Comparison of ENCODE assay signal across 15 cellular contexts in genomic region chr18:21264651-21265050, GRCh38. TPM values are rescaled to one million over a fixed set of nuclear protein-coding genes. Genes with fewer than 3 reads are reported as not detected.
A peak's percentile ranks its signal among the peaks of the same experiment; 100 is the strongest.
DNase-seq lines count a peak whose midpoint lies in the region; ATAC-seq and TF ChIP-seq lines count a peak whose summit lies in the region.
"Had no signal": no experiment of that assay in that cellular context is flagged by ENCODE, and none has a peak within 500 bp of the region (broad histone marks: within the 10 kb centered on the region; RNA-seq: fewer than 3 reads in every experiment).

No MANE protein-coding gene starts in this region.

- TF ChIP-seq CTCF in fibroblast of mammary gland (conservative IDR thresholded peaks at IDR 0.05; ENCODE audit: control insufficient read depth, insufficient read depth, low read depth, low read length) (no peak), nephron progenitor cell (IDR thresholded peaks at IDR 0.05) (no peak), MM.1S (IDR thresholded peaks at IDR 0.05; ENCODE audit: low read length) (no peak), spleen (IDR thresholded peaks at IDR 0.05 in 8 of 11, conservative IDR thresholded peaks at IDR 0.05 in 3 of 11) (no peak)

- no peaks in the 10 kb centered on the region for H3F3A ChIP-seq in MM.1S (ENCODE audit: insufficient read depth, low read length)

- no peaks in the 10 kb centered on the region for H3K9me2 ChIP-seq in MM.1S (replicated peaks; ENCODE audit: insufficient read depth, low read length)

- H3K79me2 ChIP-seq in MM.1S (ENCODE audit: low read length), result no peaks in the 10 kb centered on the region

- peak overlapping the region; percentile 91 for H3K27ac Mint-ChIP-seq in nephron progenitor cell
- H3K27ac Mint-ChIP-seq: T-cell had no signal

- peak overlapping the region; percentile 49 for H3K4me3 Mint-ChIP-seq in nephron progenitor cell
- H3K4me3 Mint-ChIP-seq: T-cell had no signal

- no peaks in the 10 kb centered on the region for H3K36me3 ChIP-seq in NT2/D1 (ENCODE audit: insufficient read depth, insufficient read length, low read length)
- H3K36me3 ChIP-seq in MM.1S (replicated peaks; ENCODE audit: insufficient read depth, low read length), result no peaks in the 10 kb centered on the region
- H3K36me3 ChIP-seq in spleen, result no peaks in the 10 kb centered on the region
- H3K36me3 ChIP-seq: BLaER1 treated with 17β-estradiol and CSF1 and Interleukin-3, amounts not matched to agents 10 nM and 100 nM had no signal

- no peaks in the 10 kb centered on the region for H3K9me3 ChIP-seq in NT2/D1 (ENCODE audit: insufficient read depth, low read length)
- no peaks in the 10 kb centered on the region for H3K9me3 ChIP-seq in MM.1S (replicated peaks; ENCODE audit: insufficient read depth, low read length)
- no peaks in the 10 kb centered on the region for H3K9me3 ChIP-seq in spleen
- H3K9me3 ChIP-seq: BLaER1 treated with 17β-estradiol and CSF1 and Interleukin-3, amounts not matched to agents 10 nM and 100 nM had no signal

- H4K20me1 ChIP-seq in MM.1S (ENCODE audit: insufficient read depth, low read length), result no peaks in the 10 kb centered on the region
- H4K20me1 ChIP-seq: BLaER1 treated with 17β-estradiol and CSF1 and Interleukin-3, amounts not matched to agents 10 nM and 100 nM had no signal

- DNase-seq in EL (peak; percentile 22), NT2/D1 (ENCODE audit: low read depth, low spot score) (peak; percentile 38), fibroblast of mammary gland (ENCODE audit: low read depth) (peak; percentile 55), nephron progenitor cell (peak; percentile 36), MM.1S (no peak), spleen (no peak)
- no peak for DNase-seq in activated CD4-positive, alpha-beta T cell treated with anti-CD3 and anti-CD28 coated beads, Interleukin-2, amount 50 U/mL, for 48 hours
- DNase-seq: activated gamma-delta T cell treated with Interleukin-2 at 50 U/mL for 16 hours; effector CD8-positive, alpha-beta T cell; hypothalamus; NCI-H1694; stimulated activated CD4-positive, alpha-beta T cell treated with anti-CD3 and anti-CD28 coated beads, Interleukin-12 subunit alpha, Interleukin-12 subunit beta, amount 100 ng/mL, for 4 hours; T-cell had no signal

- H3K27me3 ChIP-seq in NT2/D1 (ENCODE audit: insufficient read depth, insufficient read length), result no peaks in the 10 kb centered on the region
- H3K27me3 ChIP-seq in MM.1S (replicated peaks; ENCODE audit: insufficient read depth, low read length), result no peaks in the 10 kb centered on the region
- H3K27me3 ChIP-seq in spleen (replicated peaks in 1 of 7), result peaks cover 0 to 3% (median 0%) of the 10 kb centered on the region in 7 donors
- H3K27me3 ChIP-seq: BLaER1 treated with 17β-estradiol and CSF1 and Interleukin-3, amounts not matched to agents 10 nM and 100 nM had no signal

- no peak overlapping the region for H3K27ac ChIP-seq in MM.1S (ENCODE audit: low read length)
- no peak overlapping the region for H3K27ac ChIP-seq in spleen
- H3K27ac ChIP-seq: BLaER1 treated with 17β-estradiol and CSF1 and Interleukin-3, amounts not matched to agents 10 nM and 100 nM had no signal

- H3K4me2 ChIP-seq in MM.1S (ENCODE audit: low read depth, low read length), result no peak overlapping the region
- H3K4me2 ChIP-seq: BLaER1 treated with 17β-estradiol and CSF1 and Interleukin-3, amounts not matched to agents 10 nM and 100 nM had no signal

- no peaks in the 10 kb centered on the region for H3K27me3 Mint-ChIP-seq in nephron progenitor cell (ENCODE audit: low read depth, poor library complexity)

- no peak overlapping the region for H3K4me3 ChIP-seq in NT2/D1 (ENCODE audit: insufficient read length, low read depth)
- H3K4me3 ChIP-seq in fibroblast of mammary gland (ENCODE audit: control insufficient read depth, low read depth, low read length), result no peak overlapping the region
- no peak overlapping the region for H3K4me3 ChIP-seq in MM.1S (ENCODE audit: low read length)
- H3K4me3 ChIP-seq in spleen, result no peak overlapping the region
- H3K4me3 ChIP-seq: BLaER1 treated with 17β-estradiol and CSF1 and Interleukin-3, amounts not matched to agents 10 nM and 100 nM had no signal

- TF ChIP-seq POLR2A in spleen (IDR thresholded peaks at IDR 0.05), result no peak

- H3K9ac ChIP-seq in NT2/D1 (ENCODE audit: insufficient read length, low read depth) (no peak overlapping the region), MM.1S (ENCODE audit: low read length) (no peak overlapping the region)
- H3K9ac ChIP-seq: BLaER1 treated with 17β-estradiol and CSF1 and Interleukin-3, amounts not matched to agents 10 nM and 100 nM had no signal

- H3K4me1 Mint-ChIP-seq in nephron progenitor cell, result peaks cover 85% of the 10 kb centered on the region
- H3K4me1 Mint-ChIP-seq: T-cell had no signal

- no peak overlapping the region for H2AFZ ChIP-seq in MM.1S (ENCODE audit: low read length)

- intact Hi-C loops in spleen (cut with DNase I; ENCODE audit: low total_unique reads), result no loop called here

- no peaks in the 10 kb centered on the region for H3K36me3 Mint-ChIP-seq in nephron progenitor cell (ENCODE audit: low read depth)
- H3K36me3 Mint-ChIP-seq: T-cell had no signal

- H3K9me3 Mint-ChIP-seq in nephron progenitor cell, result no peaks in the 10 kb centered on the region
- H3K9me3 Mint-ChIP-seq: T-cell had no signal

- no peak for ATAC-seq in HG02884 (IDR thresholded peaks at IDR 0.05; ENCODE audit: unreplicated experiment)
- ATAC-seq: T-cell had no signal

- H3K4me1 ChIP-seq in NT2/D1 (ENCODE audit: insufficient read depth, insufficient read length), result no peaks in the 10 kb centered on the region
- peaks cover 5% of the 10 kb centered on the region; the same call in 1 of the 2 replicates for H3K4me1 ChIP-seq in MM.1S (ENCODE audit: low read length)
- no peaks in the 10 kb centered on the region for H3K4me1 ChIP-seq in spleen
- H3K4me1 ChIP-seq: BLaER1 treated with 17β-estradiol and CSF1 and Interleukin-3, amounts not matched to agents 10 nM and 100 nM had no signal

- 67 to 89% (median 83%) methylated on average over 2 of the region's 2 CpGs for WGBS in spleen, 5 donors

RNA-seq across cellular contexts. Expression of gene GREB1L, which starts 22.6 kb away (rescaled TPM):
- under 1 TPM; 0.28 to 0.79 (median 0.69) TPM for total RNA-seq in spleen
- under 1 TPM; under 0.01 to 0.13 (median 0.07) TPM for polyA plus RNA-seq in spleen

Comparison
In these comparisons a context has a peak if more than half of its experiments do, and no peak if none do; other contexts are left out.
1. DNase-seq: peak in EL (single experiment), NT2/D1 (single experiment), fibroblast of mammary gland (single experiment) and nephron progenitor cell (single experiment); none in activated CD4-positive, alpha-beta T cell treated with anti-CD3 and anti-CD28 coated beads, Interleukin-2, amount 50 U/mL, for 48 hours (0 of 2), MM.1S (single experiment) and spleen (single experiment).